In the genomic region with DNA sequence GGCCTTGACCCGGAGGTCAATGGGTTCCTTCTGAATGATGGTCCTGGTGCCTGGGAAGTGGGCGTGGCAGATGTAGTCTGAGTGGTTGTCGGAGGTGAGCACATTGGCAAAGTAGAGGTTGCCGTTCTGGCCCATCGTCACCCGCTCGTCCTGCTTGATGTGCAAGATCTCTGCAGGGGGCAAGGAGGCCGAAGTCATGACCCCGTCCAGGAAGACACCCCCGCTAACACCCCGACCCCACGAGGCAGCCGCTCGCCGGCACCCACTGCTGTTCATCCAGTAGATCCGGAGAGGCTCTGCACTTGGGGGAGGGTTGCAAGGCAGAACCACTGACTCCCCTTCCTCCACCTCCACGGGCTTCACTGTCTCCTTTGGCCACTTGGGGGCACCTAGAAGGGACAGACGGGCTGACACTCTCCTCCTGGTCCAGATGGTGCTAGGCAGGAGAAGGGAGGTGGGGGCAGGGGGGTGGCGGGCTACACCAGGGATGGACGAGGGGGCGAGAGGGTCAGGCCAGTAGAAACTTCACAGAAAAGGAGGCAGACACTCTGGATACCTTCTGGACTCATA, we compare ENCODE assay signal across 31 cellular contexts. TPM values are rescaled to one million over a fixed set of nuclear protein-coding genes. Genes with fewer than 3 reads are reported as not detected.
DNase-seq lines count a peak whose midpoint lies in the region; ATAC-seq and TF ChIP-seq lines count a peak whose summit lies in the region.
"Had no signal": no experiment of that assay in that cellular context is flagged by ENCODE, and none has a peak within 500 bp of the region (broad histone marks: within the 10 kb centered on the region; RNA-seq: fewer than 3 reads in every experiment).

No MANE protein-coding gene starts in this region.

- no peaks in the 10 kb centered on the region for H3K9me3 ChIP-seq in WERI-Rb-1 (ENCODE audit: severe bottlenecking)
- H3K9me3 ChIP-seq in neural cell (ENCODE audit: low read length): no peaks in the 10 kb centered on the region
- H3K9me3 ChIP-seq: A549, breast epithelium, Peyer's patch had no signal

- peak overlapping the region; percentile 55 for H3K27ac ChIP-seq in WERI-Rb-1
- peak overlapping the region; percentile 91 for H3K27ac ChIP-seq in neural cell (ENCODE audit: low read length)
- H3K27ac ChIP-seq: A549, breast epithelium, coronary artery, KMS-11, Peyer's patch, VCaP had no signal

- in situ Hi-C loops in GM13976 (cut with MboI; ENCODE audit: low sequenced_read_pairs, unreplicated experiment): no loop called here

- ATAC-seq in GM19035 (IDR thresholded peaks at IDR 0.05; ENCODE audit: unreplicated experiment): no peak
- ATAC-seq: activated T-cell treated with anti-CD3 and anti-CD28 coated beads, Interleukin-2, amount 50 U/mL, for 72 hours; CD8-positive, alpha-beta T cell; effector memory CD8-positive, alpha-beta T cell; naive thymus-derived CD8-positive, alpha-beta T cell had no signal

- H2AFZ ChIP-seq in neural cell (ENCODE audit: low read depth, low read length): no peak overlapping the region

- H3K4me3 ChIP-seq in WERI-Rb-1 (ENCODE audit: low read depth, low read length): no peak overlapping the region
- H3K4me3 ChIP-seq in neural cell (ENCODE audit: low read length): peak overlapping the region; percentile 39
- H3K4me3 ChIP-seq: A549, breast epithelium, coronary artery, Peyer's patch, smooth muscle cell had no signal

- H3K27me3 ChIP-seq in WERI-Rb-1 (ENCODE audit: insufficient read depth, low read depth, severe bottlenecking): peaks cover 27% of the 10 kb centered on the region
- H3K27me3 ChIP-seq in neural cell (ENCODE audit: insufficient read depth, low read depth, low read length): no peaks in the 10 kb centered on the region
- H3K27me3 ChIP-seq: Peyer's patch had no signal

- TF ChIP-seq CTCF in GM13976 (IDR thresholded peaks at IDR 0.05; ENCODE audit: borderline replicate concordance, control extremely low read depth, extremely low read depth, insufficient read depth, missing control alignments): no peak
- TF ChIP-seq CTCF in WERI-Rb-1 (IDR thresholded peaks at IDR 0.05; ENCODE audit: low read depth, low read length): peak; percentile 70
- no peak for TF ChIP-seq CTCF in neural cell (IDR thresholded peaks at IDR 0.05; ENCODE audit: poor library complexity, severe bottlenecking)

- TF ChIP-seq EP300 in neural cell (conservative IDR thresholded peaks at IDR 0.05; ENCODE audit: poor library complexity, severe bottlenecking): no peak

- no peaks in the 10 kb centered on the region for H4K20me1 ChIP-seq in neural cell (ENCODE audit: insufficient read depth)

- H3F3A ChIP-seq in neural cell (ENCODE audit: insufficient read depth, low read length, poor library complexity, severe bottlenecking): no peaks in the 10 kb centered on the region

- peak overlapping the region; percentile 44 for H3K9ac ChIP-seq in neural cell (ENCODE audit: low read length)
- H3K9ac ChIP-seq: KMS-11 had no signal

- no peaks in the 10 kb centered on the region for H3K9me2 ChIP-seq in neural cell (ENCODE audit: insufficient read depth, low read length)

- TF ChIP-seq RAD21 in neural cell (conservative IDR thresholded peaks at IDR 0.05): no peak

- H3K36me3 ChIP-seq in WERI-Rb-1: peaks cover 52% of the 10 kb centered on the region
- no peaks in the 10 kb centered on the region for H3K36me3 ChIP-seq in neural cell (ENCODE audit: insufficient read depth, low read length)
- H3K36me3 ChIP-seq: breast epithelium, Peyer's patch had no signal

- peak; percentile 55 to 68 for DNase-seq in NCI-H524 (lab: John Stamatoyannopoulos, UW)
- no peak for DNase-seq in NCI-H524 treated with DMSO at 0.1 percent for 48 hours (lab: John Stamatoyannopoulos, UW)
- DNase-seq in GM13976 (ENCODE audit: low spot score): peak; percentile 23
- peak; percentile 86 for DNase-seq in WERI-Rb-1
- DNase-seq in NCI-H1105 treated with DMSO at 0.1 percent for 48 hours (lab: John Stamatoyannopoulos, UW): no peak
- no peak for DNase-seq in stimulated activated CD8-positive, alpha-beta memory T cell treated with anti-CD3 and anti-CD28 coated beads, Interleukin-4, amount 100 ng/mL, for 48 hours
- DNase-seq: activated CD4-positive, alpha-beta T cell treated with anti-CD3 and anti-CD28 coated beads, Interleukin-2, amount 10 ng/mL, durations not matched to agents 7 days and 5 days; activated naive CD4-positive, alpha-beta T cell treated with anti-CD3 and anti-CD28 coated beads, Interleukin-2, amount 10 ng/mL, durations not matched to agents 7 days and 5 days; activated T-cell treated with anti-CD3 and anti-CD28 coated beads, Interleukin-2, amount 50 U/mL, for 72 hours; AML-193; amygdala; CD8-positive, alpha-beta T cell; effector memory CD8-positive, alpha-beta T cell; GOT3; naive thymus-derived CD8-positive, alpha-beta T cell; NCI-H1436 treated with DMSO at 0.1 percent for 48 hours; NCI-H2107; NK-92 treated with Interleukin-12 subunit alpha and Interleukin-12 subunit beta, amount 100 ng/mL, for 24 hours; Peyer's patch; SHP77 treated with DMSO at 0.1 percent for 48 hours; SW 1271; T-helper 9 cell had no signal

- peaks cover 26% of the 10 kb centered on the region for H3K79me2 ChIP-seq in neural cell (replicated peaks; ENCODE audit: insufficient read depth, low read length)

- no peak overlapping the region for H3K4me2 ChIP-seq in neural cell (ENCODE audit: low read length)
- H3K4me2 ChIP-seq: A549, KMS-11, smooth muscle cell had no signal

TF ChIP-seq in neural cell, 6 proteins besides CTCF, POLR2A, EP300 and RAD21:
- TF ChIP-seq SMC3 (conservative IDR thresholded peaks at IDR 0.05; ENCODE audit: poor library complexity) (no peak), EZH2 (IDR thresholded peaks at IDR 0.05; ENCODE audit: borderline replicate concordance, insufficient read depth, low read length, poor library complexity, severe bottlenecking) (no peak), TAF1 (IDR thresholded peaks at IDR 0.05; ENCODE audit: low read depth) (no peak), MXI1 (conservative IDR thresholded peaks at IDR 0.05; ENCODE audit: poor library complexity, severe bottlenecking) (no peak), POLR2AphosphoS5 (IDR thresholded peaks at IDR 0.05) (no peak)
- TF ChIP-seq, protein P1, sequence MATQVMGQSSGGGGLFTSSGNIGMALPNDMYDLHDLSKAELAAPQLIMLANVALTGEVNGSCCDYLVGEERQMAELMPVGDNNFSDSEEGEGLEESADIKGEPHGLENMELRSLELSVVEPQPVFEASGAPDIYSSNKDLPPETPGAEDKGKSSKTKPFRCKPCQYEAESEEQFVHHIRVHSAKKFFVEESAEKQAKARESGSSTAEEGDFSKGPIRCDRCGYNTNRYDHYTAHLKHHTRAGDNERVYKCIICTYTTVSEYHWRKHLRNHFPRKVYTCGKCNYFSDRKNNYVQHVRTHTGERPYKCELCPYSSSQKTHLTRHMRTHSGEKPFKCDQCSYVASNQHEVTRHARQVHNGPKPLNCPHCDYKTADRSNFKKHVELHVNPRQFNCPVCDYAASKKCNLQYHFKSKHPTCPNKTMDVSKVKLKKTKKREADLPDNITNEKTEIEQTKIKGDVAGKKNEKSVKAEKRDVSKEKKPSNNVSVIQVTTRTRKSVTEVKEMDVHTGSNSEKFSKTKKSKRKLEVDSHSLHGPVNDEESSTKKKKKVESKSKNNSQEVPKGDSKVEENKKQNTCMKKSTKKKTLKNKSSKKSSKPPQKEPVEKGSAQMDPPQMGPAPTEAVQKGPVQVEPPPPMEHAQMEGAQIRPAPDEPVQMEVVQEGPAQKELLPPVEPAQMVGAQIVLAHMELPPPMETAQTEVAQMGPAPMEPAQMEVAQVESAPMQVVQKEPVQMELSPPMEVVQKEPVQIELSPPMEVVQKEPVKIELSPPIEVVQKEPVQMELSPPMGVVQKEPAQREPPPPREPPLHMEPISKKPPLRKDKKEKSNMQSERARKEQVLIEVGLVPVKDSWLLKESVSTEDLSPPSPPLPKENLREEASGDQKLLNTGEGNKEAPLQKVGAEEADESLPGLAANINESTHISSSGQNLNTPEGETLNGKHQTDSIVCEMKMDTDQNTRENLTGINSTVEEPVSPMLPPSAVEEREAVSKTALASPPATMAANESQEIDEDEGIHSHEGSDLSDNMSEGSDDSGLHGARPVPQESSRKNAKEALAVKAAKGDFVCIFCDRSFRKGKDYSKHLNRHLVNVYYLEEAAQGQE (IDR thresholded peaks at IDR 0.05; ENCODE audit: borderline replicate concordance): no peak

RNA-seq across cellular contexts. Expression of a gene that starts 15.1 kb away (rescaled TPM):
- 88.0 and 119 TPM in 2 replicates for polyA plus RNA-seq in neural cell
- 186 and 191 TPM in 2 replicates for polyA minus RNA-seq in neural cell
- polyA plus RNA-seq: naive thymus-derived CD8-positive, alpha-beta T cell had no signal

RNA-seq across cellular contexts. Expression of a gene that starts 33.6 kb away (rescaled TPM):
- polyA plus RNA-seq in neural cell: not detected in 2 replicates
- not detected in 2 replicates for polyA minus RNA-seq in neural cell
- polyA plus RNA-seq: A549; keratinocyte; naive thymus-derived CD8-positive, alpha-beta T cell; smooth muscle cell had no signal

RNA-seq across cellular contexts. Expression of a gene that starts 40.5 kb away (rescaled TPM):
- 343 and 389 TPM in 2 replicates for polyA plus RNA-seq in neural cell
- polyA minus RNA-seq in neural cell: 338 and 398 TPM in 2 replicates

RNA-seq across cellular contexts. Expression of a gene that starts 55.2 kb away (rescaled TPM):
- 11.2 and 12.1 TPM in 2 replicates for polyA plus RNA-seq in neural cell
- 2.9 and 5.3 TPM in 2 replicates for polyA minus RNA-seq in neural cell

Comparison
In these comparisons a context has a peak if more than half of its experiments do, and no peak if none do; other contexts are left out.
1. DNase-seq: peak in NCI-H524 (2 of 2), GM13976 (single experiment) and WERI-Rb-1 (single experiment); none in NCI-H524 treated with DMSO at 0.1 percent for 48 hours (single experiment), NCI-H1105 treated with DMSO at 0.1 percent for 48 hours (single experiment) and stimulated activated CD8-positive, alpha-beta memory T cell treated with anti-CD3 and anti-CD28 coated beads, Interleukin-4, amount 100 ng/mL, for 48 hours (single experiment).